26 cellular contexts compared by ENCODE assay signal in genomic region chr4:29113960-29114359, GRCh38.
DNase-seq lines count a peak whose midpoint lies in the region; ATAC-seq, FAIRE-seq and TF ChIP-seq lines count a peak whose summit lies in the region.
"Had no signal": no experiment of that assay in that cellular context is flagged by ENCODE, and none has a peak within 500 bp of the region (broad histone marks: within the 10 kb centered on the region; RNA-seq: fewer than 3 reads in every experiment).

No MANE protein-coding gene starts in this region.

- H2BK120ac ChIP-seq in H1 (replicated peaks; ENCODE audit: low read depth, low read length) = no peak overlapping the region

- H3K79me2 ChIP-seq in H1 (ENCODE audit: control insufficient read depth in 1 of 2, insufficient read depth in 2 of 2, low read length in 2 of 2) (no peaks in the 10 kb centered on the region), smooth muscle cell (ENCODE audit: low read depth) (no peaks in the 10 kb centered on the region)

- CTCF ChIA-PET in H1 (lab: Charles Lee; ENCODE audit: partially characterized antibody) = no interaction called here

- peak; percentile 47 for DNase-seq in OCI-M1 (lab: John Stamatoyannopoulos, UW)
- DNase-seq in H1 (ENCODE audit: low read depth in 1 of 2, low spot score in 2 of 2) = no peak
- no peak for DNase-seq in smooth muscle cell (lab: John Stamatoyannopoulos, UW; ENCODE audit: unreplicated experiment)
- DNase-seq in naive thymus-derived CD8-positive, alpha-beta T cell = no peak
- no peak for DNase-seq in pancreas
- DNase-seq: 8988T; ACHN; BE2C; C1 segment of cervical spinal cord; CD4-positive, alpha-beta memory T cell; CD4-positive, CD25-positive, alpha-beta regulatory T cell; CD8-positive, alpha-beta memory T cell; COR-L47; DMS 273 treated with DMSO at 0.1 percent for 48 hours; DMS153; DMS53; DMS79; DND-41; EL; GDM1 had no signal

- no peak overlapping the region for H2AK5ac ChIP-seq in H1 (ENCODE audit: low read depth, low read length)

- no peak for TF ChIP-seq EP300 in H1 (IDR thresholded peaks at IDR 0.05; ENCODE audit: borderline replicate concordance in 1 of 2, low read depth in 2 of 2, low read length in 2 of 2)

- no peaks in the 10 kb centered on the region for H3K36me3 Mint-ChIP-seq in naive thymus-derived CD8-positive, alpha-beta T cell
- H3K36me3 Mint-ChIP-seq: CD14-positive monocyte; CD4-positive, alpha-beta memory T cell; CD4-positive, CD25-positive, alpha-beta regulatory T cell; CD8-positive, alpha-beta memory T cell had no signal

- no peak overlapping the region for H2BK12ac ChIP-seq in H1 (ENCODE audit: low read depth, low read length)

- H3K4me1 Mint-ChIP-seq in naive thymus-derived CD8-positive, alpha-beta T cell = no peaks in the 10 kb centered on the region
- H3K4me1 Mint-ChIP-seq: CD14-positive monocyte; CD4-positive, alpha-beta memory T cell; CD4-positive, CD25-positive, alpha-beta regulatory T cell; CD8-positive, alpha-beta memory T cell had no signal

- no peak overlapping the region for H4K8ac ChIP-seq in H1 (ENCODE audit: extremely low read depth, insufficient read depth, low read length)

- TF ChIP-seq CTCF in H1 (IDR thresholded peaks at IDR 0.05; ENCODE audit: control extremely low read depth in 1 of 3, insufficient read depth in 1 of 3, low read depth in 1 of 3, low read length in 3 of 3) (no peak), smooth muscle cell (IDR thresholded peaks at IDR 0.05; ENCODE audit: borderline replicate concordance, insufficient read depth, poor library complexity, severe bottlenecking) (no peak), pancreas (IDR thresholded peaks at IDR 0.05) (no peak)

- H3K4me3 Mint-ChIP-seq in naive thymus-derived CD8-positive, alpha-beta T cell = no peak overlapping the region
- H3K4me3 Mint-ChIP-seq: CD14-positive monocyte; CD4-positive, alpha-beta memory T cell; CD4-positive, CD25-positive, alpha-beta regulatory T cell; CD8-positive, alpha-beta memory T cell had no signal

- no peaks in the 10 kb centered on the region for H3K27me3 Mint-ChIP-seq in naive thymus-derived CD8-positive, alpha-beta T cell
- H3K27me3 Mint-ChIP-seq: CD4-positive, alpha-beta memory T cell; CD4-positive, CD25-positive, alpha-beta regulatory T cell; CD8-positive, alpha-beta memory T cell had no signal

- no peaks in the 10 kb centered on the region for H3F3A ChIP-seq in smooth muscle cell (ENCODE audit: low read depth)

- intact Hi-C loops in pancreas (cut with DNase I) = no loop called here

- no peak overlapping the region for H3K4ac ChIP-seq in H1 (replicated peaks; ENCODE audit: insufficient read length, low read depth, low read length)

- H2BK15ac ChIP-seq in H1 (ENCODE audit: low read length) = no peak overlapping the region

- no peaks in the 10 kb centered on the region for H3K23me2 ChIP-seq in H1 (ENCODE audit: low read depth, low read length)

- H3K14ac ChIP-seq in H1 (ENCODE audit: insufficient read length) = no peak overlapping the region

- 87% methylated on average over 3 of the region's 3 CpGs; no CpG with 5 or more reads in 1 of the 2 experiments for WGBS in H1 (ENCODE audit: extremely low coverage in 1 of 2, insufficient coverage in 1 of 2, insufficient read length in 1 of 2, insufficient replicate concordance in 2 of 2, low coverage in 1 of 2, low lambda C conversion rate in 2 of 2, missing lambda C conversion rate in 1 of 2), 2 experiments
- 24% methylated on average over 3 of the region's 3 CpGs for WGBS in smooth muscle cell (ENCODE audit: low lambda C conversion rate)
- 29 to 40% methylated on average over 3 of the region's 3 CpGs for WGBS in pancreas, 2 donors

- ATAC-seq in naive thymus-derived CD8-positive, alpha-beta T cell = no peak
- ATAC-seq in pancreas (no peak), HG02840 (IDR thresholded peaks at IDR 0.05; ENCODE audit: low FRiP score, unreplicated experiment) (no peak)
- ATAC-seq: GM12878 had no signal

- TF ChIP-seq RAD21 in H1 (IDR thresholded peaks at IDR 0.05 in 1 of 2, conservative IDR thresholded peaks at IDR 0.05 in 1 of 2; ENCODE audit: low read depth in 2 of 2, low read length in 2 of 2) = no peak

- H3K56ac ChIP-seq in H1 (replicated peaks; ENCODE audit: insufficient read length, low read depth, low read length) = peak overlapping the region; percentile 75

- H2BK20ac ChIP-seq in H1 (ENCODE audit: low read length) = no peak overlapping the region

- no peak overlapping the region for H2AFZ ChIP-seq in H1 (ENCODE audit: low read length)
- peak overlapping the region; percentile 79 for H2AFZ ChIP-seq in smooth muscle cell (ENCODE audit: low read depth)

- no peak overlapping the region for H3K27ac Mint-ChIP-seq in naive thymus-derived CD8-positive, alpha-beta T cell
- H3K27ac Mint-ChIP-seq: CD14-positive monocyte; CD4-positive, alpha-beta memory T cell; CD8-positive, alpha-beta memory T cell had no signal

- no peak overlapping the region for H3K4me2 ChIP-seq in H1 (ENCODE audit: insufficient read depth in 1 of 2, low read depth in 2 of 2, low read length in 2 of 2)
- H3K4me2 ChIP-seq in smooth muscle cell = peak overlapping the region; percentile 67
- H3K4me2 ChIP-seq: BLaER1 had no signal

- H3K9me3 Mint-ChIP-seq in naive thymus-derived CD8-positive, alpha-beta T cell = peaks cover 0 to 20% (median 10%) of the 10 kb centered on the region in 9 donors

- no peak overlapping the region for H4K91ac ChIP-seq in H1 (replicated peaks; ENCODE audit: insufficient read length, low read length)

- H4K5ac ChIP-seq in H1 (ENCODE audit: insufficient read length, low read depth, low read length) = no peak overlapping the region

- no peak overlapping the region for H3K4me3 ChIP-seq in H1 (ENCODE audit: extremely low read depth in 1 of 4, insufficient read depth in 2 of 4, low read depth in 3 of 4, low read length in 4 of 4)
- H3K4me3 ChIP-seq in smooth muscle cell = no peak overlapping the region
- no peak overlapping the region for H3K4me3 ChIP-seq in pancreas
- H3K4me3 ChIP-seq: BLaER1, GM12878 had no signal

- no peak overlapping the region for H3K18ac ChIP-seq in H1 (ENCODE audit: extremely low read depth, low read length)

- H3K4me1 ChIP-seq in H1 (replicated peaks in 1 of 4; ENCODE audit: control insufficient read depth in 3 of 4, insufficient read depth in 4 of 4, low read length in 3 of 4) (no peaks in the 10 kb centered on the region), smooth muscle cell (ENCODE audit: low read depth) (no peaks in the 10 kb centered on the region), pancreas (no peaks in the 10 kb centered on the region)
- H3K4me1 ChIP-seq: BE2C, BLaER1 had no signal

- FAIRE-seq in H1 (lab: Jason Lieb, UNC) (no peak), pancreas (lab: Jason Lieb, UNC) (no peak)
- FAIRE-seq: GM12878, GM12892, GM18507 had no signal

- H3K36me3 ChIP-seq in H1 (ENCODE audit: control insufficient read depth in 2 of 4, insufficient read depth in 4 of 4, low read length in 3 of 4) = no peaks in the 10 kb centered on the region
- H3K36me3 ChIP-seq in smooth muscle cell (ENCODE audit: low read depth) = no peaks in the 10 kb centered on the region
- H3K36me3 ChIP-seq in pancreas = no peaks in the 10 kb centered on the region
- H3K36me3 ChIP-seq: BE2C, BLaER1 had no signal

- POLR2A ChIA-PET in H1 (lab: Charles Lee; ENCODE audit: partially characterized antibody) = no interaction called here
- POLR2A ChIA-PET in naive thymus-derived CD8-positive, alpha-beta T cell (lab: Charles Lee) = no interaction called here

- H3K9ac ChIP-seq in H1 (replicated peaks in 1 of 4; ENCODE audit: extremely low read depth in 1 of 4, low read depth in 3 of 4, low read length in 3 of 4) (no peak overlapping the region), smooth muscle cell (ENCODE audit: low read depth) (no peak overlapping the region)
- H3K9ac ChIP-seq: BLaER1 had no signal

- H3K23ac ChIP-seq in H1 (ENCODE audit: insufficient read length) = no peak overlapping the region

- no peaks in the 10 kb centered on the region for H3K79me1 ChIP-seq in H1 (ENCODE audit: low read depth, low read length)

- H2BK5ac ChIP-seq in H1 (ENCODE audit: low read depth, low read length) = no peak overlapping the region

- H3K27me3 ChIP-seq in H1 (replicated peaks in 1 of 4; ENCODE audit: control insufficient read depth in 3 of 4, extremely low read depth in 1 of 4, insufficient read depth in 3 of 4, low read length in 3 of 4) (no peaks in the 10 kb centered on the region), smooth muscle cell (ENCODE audit: low read depth) (no peaks in the 10 kb centered on the region), pancreas (no peaks in the 10 kb centered on the region)
- H3K27me3 ChIP-seq: BE2C, BLaER1 had no signal

- H3K9me3 ChIP-seq in H1 (ENCODE audit: insufficient read depth in 2 of 2, low read depth in 1 of 2, low read length in 1 of 2) (no peaks in the 10 kb centered on the region), smooth muscle cell (replicated peaks; ENCODE audit: low read depth) (no peaks in the 10 kb centered on the region), pancreas (no peaks in the 10 kb centered on the region)
- H3K9me3 ChIP-seq: BE2C had no signal

- no peak overlapping the region for H3K27ac ChIP-seq in H1 (ENCODE audit: low read depth, low read length)
- H3K27ac ChIP-seq in smooth muscle cell (ENCODE audit: low read depth) = no peak overlapping the region
- H3K27ac ChIP-seq in pancreas = no peak overlapping the region
- H3K27ac ChIP-seq: BLaER1 had no signal

- TF ChIP-seq POLR2A in H1 (IDR thresholded peaks at IDR 0.05; ENCODE audit: control extremely low read depth in 1 of 2, low read depth in 2 of 2, low read length in 2 of 2) = no peak

- no peaks in the 10 kb centered on the region for H4K20me1 ChIP-seq in H1 (replicated peaks in 1 of 2; ENCODE audit: control insufficient read depth in 1 of 2, insufficient read depth in 2 of 2, low read length in 2 of 2)
- H4K20me1 ChIP-seq in smooth muscle cell (ENCODE audit: low read depth) = no peaks in the 10 kb centered on the region
- H4K20me1 ChIP-seq: BLaER1 had no signal

TF ChIP-seq in H1, 55 proteins besides CTCF, POLR2A, EP300 and RAD21:
- no peak for TF ChIP-seq GTF2F1 (IDR thresholded peaks at IDR 0.05; ENCODE audit: borderline replicate concordance, low read depth, low read length)
- TF ChIP-seq, protein P1, sequence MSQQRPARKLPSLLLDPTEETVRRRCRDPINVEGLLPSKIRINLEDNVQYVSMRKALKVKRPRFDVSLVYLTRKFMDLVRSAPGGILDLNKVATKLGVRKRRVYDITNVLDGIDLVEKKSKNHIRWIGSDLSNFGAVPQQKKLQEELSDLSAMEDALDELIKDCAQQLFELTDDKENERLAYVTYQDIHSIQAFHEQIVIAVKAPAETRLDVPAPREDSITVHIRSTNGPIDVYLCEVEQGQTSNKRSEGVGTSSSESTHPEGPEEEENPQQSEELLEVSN (IDR thresholded peaks at IDR 0.05) = no peak
- no peak for TF ChIP-seq BCL11A (IDR thresholded peaks at IDR 0.05; ENCODE audit: low read depth in 2 of 2, low read length in 2 of 2)
